Comparison of ENCODE assay signal across 19 cellular contexts in the genomic region with DNA sequence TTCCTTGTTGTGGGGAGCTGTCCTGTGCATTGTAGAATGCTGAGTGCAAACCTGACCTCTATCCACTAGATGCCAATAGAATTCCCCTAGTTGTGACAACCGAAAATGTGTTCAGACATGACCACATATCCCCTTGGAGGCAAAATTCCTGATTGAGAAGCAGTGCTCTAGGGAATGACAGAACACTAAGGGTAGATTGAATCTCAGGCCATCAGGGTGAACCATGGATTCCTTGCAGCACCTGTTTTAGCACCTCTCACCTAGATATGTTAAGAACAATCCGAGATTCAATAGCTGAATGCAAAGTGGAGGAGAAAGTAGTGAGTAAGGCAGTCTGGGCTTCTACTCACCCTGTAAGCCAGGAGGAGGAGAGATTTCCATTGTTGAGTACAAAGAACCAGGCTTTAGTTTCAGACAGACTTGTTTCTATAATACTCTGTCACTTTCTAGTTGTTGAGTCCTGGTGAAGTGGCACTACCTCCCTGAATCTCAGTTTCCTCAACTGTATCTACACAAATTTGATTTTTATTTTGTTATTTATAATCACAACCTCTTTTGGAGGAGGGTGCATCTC.
"Had no signal": no experiment of that assay in that cellular context is flagged by ENCODE, and none has a peak within 500 bp of the region (broad histone marks: within the 10 kb centered on the region; RNA-seq: fewer than 3 reads in every experiment).

No MANE protein-coding gene starts in this region.

- H3K36me3 ChIP-seq: colonic mucosa, gastrocnemius medialis, right atrium auricular region, suprapubic skin, thyroid gland, upper lobe of left lung, uterus had no signal

- ATAC-seq: gastrocnemius medialis; left lobe of liver; mucosa of descending colon; natural killer cell; stimulated activated effector memory CD8-positive, alpha-beta T cell treated with anti-CD3 and anti-CD28 coated beads, Interleukin-12 subunit alpha, Interleukin-12 subunit beta, amount 100 ng/mL, for 72 hours; stimulated activated naive CD8-positive, alpha-beta T cell treated with anti-CD3 and anti-CD28 coated beads, Interleukin-15, Interleukin-2, amounts not matched to agents 100 U/mL and 50 U/mL, for 24 hours had no signal

- H3K4me1 ChIP-seq: colonic mucosa, gastrocnemius medialis, right atrium auricular region, suprapubic skin, thyroid gland, upper lobe of left lung, uterus had no signal

- H3K27ac ChIP-seq: colonic mucosa, gastrocnemius medialis, right atrium auricular region, suprapubic skin, thyroid gland, upper lobe of left lung, uterus had no signal

- DNase-seq: colonic mucosa; dermis blood vessel endothelial cell; erythroblast; gastrocnemius medialis; glutamatergic neuron; islet precursor cell; mucosa of descending colon; natural killer cell; posterior cingulate gyrus; stimulated activated CD4-positive, alpha-beta T cell treated with anti-CD3 and anti-CD28 coated beads, Interleukin-4, amount 100 ng/mL, for 1 hour; stimulated activated CD8-positive, alpha-beta memory T cell treated with anti-CD3 and anti-CD28 coated beads, Interleukin-4, amount 100 ng/mL, for 48 hours; stimulated activated naive CD8-positive, alpha-beta T cell treated with anti-CD3 and anti-CD28 coated beads, Interleukin-15, Interleukin-2, amounts not matched to agents 100 U/mL and 50 U/mL, for 24 hours; thyroid gland; upper lobe of left lung; uterus had no signal

- H3K4me3 ChIP-seq: colonic mucosa, gastrocnemius medialis, mucosa of descending colon, right atrium auricular region, suprapubic skin, thyroid gland, upper lobe of left lung, uterus had no signal

- H3K9me3 ChIP-seq: colonic mucosa, gastrocnemius medialis, mucosa of descending colon, suprapubic skin, thyroid gland, upper lobe of left lung, uterus had no signal

- H3K27me3 ChIP-seq: colonic mucosa, gastrocnemius medialis, right atrium auricular region, suprapubic skin, thyroid gland, upper lobe of left lung, uterus had no signal
